ENCODE assay signal across 1 cellular context in genomic region chr16:13780841-13781553, GRCh38.
TF ChIP-seq lines count a peak whose summit lies in the region.

No MANE protein-coding gene starts in this region.

TF ChIP-seq in K562, 482 proteins besides CTCF, POLR2A, EP300 and RAD21 (continued from another document):
- TF ChIP-seq TFAP4 (CRISPR knock-in tag; IDR thresholded peaks at IDR 0.05; ENCODE audit: borderline replicate concordance) (peak; percentile 12; the same call in 1 of the 2 replicates), ZNF280B (CRISPR knock-in tag; IDR thresholded peaks at IDR 0.05) (no peak), ZNF316 (IDR thresholded peaks at IDR 0.05) (peak; percentile 27; the same call in 1 of the 2 replicates), ZNF699 (CRISPR knock-in tag; IDR thresholded peaks at IDR 0.05; ENCODE audit: insufficient replicate concordance) (no peak)
